In genomic region chr5:148827723-148828122, GRCh38 we compare ENCODE assay signal across 9 cellular contexts. TPM values are rescaled to one million over a fixed set of nuclear protein-coding genes. Genes with fewer than 3 reads are reported as not detected.
DNase-seq lines count a peak whose midpoint lies in the region; ATAC-seq and TF ChIP-seq lines count a peak whose summit lies in the region.
"Had no signal": no experiment of that assay in that cellular context is flagged by ENCODE, and none has a peak within 500 bp of the region (broad histone marks: within the 10 kb centered on the region; RNA-seq: fewer than 3 reads in every experiment).

No MANE protein-coding gene starts in this region.

- H3K4ac ChIP-seq in mesenchymal stem cell (ENCODE audit: low read depth in 1 of 2, low read length in 2 of 2) = no peak overlapping the region

- ATAC-seq in GM21423 (IDR thresholded peaks at IDR 0.05; ENCODE audit: unreplicated experiment) = no peak

- H3K14ac ChIP-seq in mesenchymal stem cell (ENCODE audit: low read length in 2 of 2) = no peak overlapping the region

- H3K9ac ChIP-seq in mesenchymal stem cell (ENCODE audit: low read length) = no peak overlapping the region

- H3K23ac ChIP-seq in mesenchymal stem cell (ENCODE audit: low read length in 2 of 2) = no peak overlapping the region

- H3F3A ChIP-seq in PC-9 (ENCODE audit: insufficient read depth, low read depth) = peaks cover 11% of the 10 kb centered on the region; the same call in 1 of the 2 replicates

- DNase-seq in EH (ENCODE audit: low read depth) (peak; percentile 17), PC-9 (peak in 1 of 2 experiments; percentile 45), esophagus muscularis mucosa (ENCODE audit: extremely low spot score) (no peak), renal cortical epithelial cell (ENCODE audit: low read depth) (peak; percentile 38), mesenchymal stem cell (no peak), Ammon's horn (ENCODE audit: low spot score) (no peak), NCI-H1930 (lab: John Stamatoyannopoulos, UW) (no peak)
- DNase-seq: thyroid gland had no signal

- no peak overlapping the region for H2BK15ac ChIP-seq in mesenchymal stem cell (ENCODE audit: low read depth, poor library complexity, severe bottlenecking)

- H3K27ac ChIP-seq in PC-9 (peak overlapping the region; percentile 67), esophagus muscularis mucosa (replicated peaks in 1 of 4) (peak overlapping the region in 3 of 4 donors; percentile 77 to 86 (median 79)), mesenchymal stem cell (ENCODE audit: low read length, poor library complexity, severe bottlenecking) (no peak overlapping the region)
- H3K27ac ChIP-seq: thyroid gland had no signal

- TF ChIP-seq POLR2A in esophagus muscularis mucosa (IDR thresholded peaks at IDR 0.05; ENCODE audit: low read depth) = no peak

- TF ChIP-seq CTCF in PC-9 (conservative IDR thresholded peaks at IDR 0.05) = no peak
- no peak for TF ChIP-seq CTCF in esophagus muscularis mucosa (IDR thresholded peaks at IDR 0.05)

- no peaks in the 10 kb centered on the region for H3K79me1 ChIP-seq in mesenchymal stem cell (replicated peaks; ENCODE audit: low read length, poor library complexity, severe bottlenecking)

- peaks cover 34% of the 10 kb centered on the region for H4K20me1 ChIP-seq in PC-9 (ENCODE audit: insufficient read depth)

- H3K4me1 ChIP-seq in PC-9 (replicated peaks; ENCODE audit: insufficient read depth) (peaks cover 39% of the 10 kb centered on the region), esophagus muscularis mucosa (peaks cover 27 to 54% (median 42%) of the 10 kb centered on the region in 4 donors), mesenchymal stem cell (ENCODE audit: control insufficient read depth, insufficient read depth, low read depth, low read length) (peaks cover 7% of the 10 kb centered on the region)

- no peaks in the 10 kb centered on the region for H3K9me2 ChIP-seq in PC-9 (ENCODE audit: insufficient read depth)

- TF ChIP-seq EP300 in esophagus muscularis mucosa (IDR thresholded peaks at IDR 0.05) = no peak

- CTCF ChIA-PET in PC-9 (lab: Charles Lee) = interaction anchor here (0.6 to 1.8 kb wide), 4 partner anchors 85 to 170 kb away, joined by 3 to 11 read pairs (median 6); no protein-coding TSS in a partner anchor

- H2BK12ac ChIP-seq in mesenchymal stem cell (ENCODE audit: low read length in 2 of 2) = no peak overlapping the region

- no peak overlapping the region for H2BK5ac ChIP-seq in mesenchymal stem cell (ENCODE audit: low read depth, low read length, poor library complexity, severe bottlenecking)

- no peak overlapping the region for H2AK5ac ChIP-seq in mesenchymal stem cell (ENCODE audit: low read length, severe bottlenecking)

- intact Hi-C loops in PC-9 (cut with micrococcal nuclease; ENCODE audit: unreplicated experiment) = loop anchor here (2.0 to 5.0 kb wide), 5 partner anchors 19 to 445 kb away; partner anchors contain the start of gene AFAP1L1
- intact Hi-C loops in esophagus muscularis mucosa (cut with DNase I) = loop anchor here (5.0 kb wide), 1 partner anchor 170 kb away; no protein-coding TSS in a partner anchor

- no TSS peak for BruUV-seq in PC-9 (replicated peaks; lab: Mats Ljungman, UMichigan)

- H3K18ac ChIP-seq in mesenchymal stem cell (ENCODE audit: low read depth in 1 of 2, low read length in 2 of 2) = no peak overlapping the region

- no peak overlapping the region for H4K91ac ChIP-seq in mesenchymal stem cell (ENCODE audit: low read length)

- H4K8ac ChIP-seq in mesenchymal stem cell (ENCODE audit: low read length) = no peak overlapping the region

- H3K27me3 ChIP-seq in PC-9 (ENCODE audit: insufficient read depth, low read depth) = no peaks in the 10 kb centered on the region
- no peaks in the 10 kb centered on the region for H3K27me3 ChIP-seq in esophagus muscularis mucosa
- H3K27me3 ChIP-seq in mesenchymal stem cell (ENCODE audit: control insufficient read depth in 1 of 2, insufficient read depth in 1 of 2, low read length in 2 of 2) = peaks cover 0 to 15% of the 10 kb centered on the region in 2 experiments

- peaks cover 60% of the 10 kb centered on the region for H3K79me2 ChIP-seq in PC-9 (ENCODE audit: low read depth)

- H2AFZ ChIP-seq in PC-9 = no peak overlapping the region
- no peak overlapping the region for H2AFZ ChIP-seq in mesenchymal stem cell (ENCODE audit: low read depth, low read length)

- WGBS in esophagus muscularis mucosa = 62% methylated on average over 7 of the region's 7 CpGs
- WGBS in mesenchymal stem cell = 60% methylated on average over 5 of the region's 7 CpGs

- H3K4me3 ChIP-seq in PC-9 (peak overlapping the region; percentile 63), esophagus muscularis mucosa (peak overlapping the region; percentile 60 to 66 (median 63)), mesenchymal stem cell (ENCODE audit: insufficient read depth in 1 of 2, low read depth in 1 of 2, low read length in 2 of 2) (peak overlapping the region in 1 of 2 experiments; percentile 87)
- H3K4me3 ChIP-seq: thyroid gland had no signal

- H3K9me3 ChIP-seq in PC-9 (ENCODE audit: insufficient read depth, low read depth) = no peaks in the 10 kb centered on the region
- no peaks in the 10 kb centered on the region for H3K9me3 ChIP-seq in esophagus muscularis mucosa
- no peaks in the 10 kb centered on the region for H3K9me3 ChIP-seq in mesenchymal stem cell (ENCODE audit: control insufficient read depth, low read length)
- H3K9me3 ChIP-seq: thyroid gland had no signal

- peaks cover 8% of the 10 kb centered on the region; the same call in 1 of the 2 replicates for H3K36me3 ChIP-seq in PC-9 (ENCODE audit: low read depth)
- no peaks in the 10 kb centered on the region for H3K36me3 ChIP-seq in esophagus muscularis mucosa
- no peaks in the 10 kb centered on the region for H3K36me3 ChIP-seq in mesenchymal stem cell (ENCODE audit: control insufficient read depth in 1 of 2, insufficient read depth in 2 of 2, low read depth in 1 of 2, low read length in 2 of 2)
- H3K36me3 ChIP-seq: thyroid gland had no signal

- H2BK120ac ChIP-seq in mesenchymal stem cell (ENCODE audit: low read depth, low read length) = no peak overlapping the region

- H3K4me2 ChIP-seq in PC-9 (peak overlapping the region; percentile 91), mesenchymal stem cell (ENCODE audit: low read length, poor library complexity, severe bottlenecking) (no peak overlapping the region)

- POLR2A ChIA-PET in PC-9 (lab: Charles Lee; ENCODE audit: unreplicated experiment) = interaction anchor here (0.6 to 0.7 kb wide), 2 partner anchors 154 to 207 kb away, joined by 4 to 33 read pairs; no protein-coding TSS in a partner anchor

RNA-seq across cellular contexts. Expression of gene ADRB2, which starts 1.3 kb away (rescaled TPM):
- 2.8 and 3.1 TPM in 2 replicates for total RNA-seq in PC-9 (2021)
- 1 to 10 TPM; 4.2 to 6.1 (median 4.9) TPM for total RNA-seq in esophagus muscularis mucosa
- total RNA-seq in renal cortical epithelial cell = 2.7 and 7.6 TPM in 2 replicates
- polyA plus RNA-seq in mesenchymal stem cell (2013, experiment 1 of 2) = 0.87 TPM
- 0.89 TPM for polyA plus RNA-seq in mesenchymal stem cell (2013, experiment 2 of 2)

Comparison
In these comparisons a context has a peak if more than half of its experiments do, and no peak if none do; other contexts are left out.
1. DNase-seq: peak in EH (single experiment) and renal cortical epithelial cell (single experiment); none in esophagus muscularis mucosa (single experiment), mesenchymal stem cell (single experiment), Ammon's horn (single experiment) and NCI-H1930 (0 of 2).